8 cellular contexts compared by ENCODE assay signal in the genomic region with DNA sequence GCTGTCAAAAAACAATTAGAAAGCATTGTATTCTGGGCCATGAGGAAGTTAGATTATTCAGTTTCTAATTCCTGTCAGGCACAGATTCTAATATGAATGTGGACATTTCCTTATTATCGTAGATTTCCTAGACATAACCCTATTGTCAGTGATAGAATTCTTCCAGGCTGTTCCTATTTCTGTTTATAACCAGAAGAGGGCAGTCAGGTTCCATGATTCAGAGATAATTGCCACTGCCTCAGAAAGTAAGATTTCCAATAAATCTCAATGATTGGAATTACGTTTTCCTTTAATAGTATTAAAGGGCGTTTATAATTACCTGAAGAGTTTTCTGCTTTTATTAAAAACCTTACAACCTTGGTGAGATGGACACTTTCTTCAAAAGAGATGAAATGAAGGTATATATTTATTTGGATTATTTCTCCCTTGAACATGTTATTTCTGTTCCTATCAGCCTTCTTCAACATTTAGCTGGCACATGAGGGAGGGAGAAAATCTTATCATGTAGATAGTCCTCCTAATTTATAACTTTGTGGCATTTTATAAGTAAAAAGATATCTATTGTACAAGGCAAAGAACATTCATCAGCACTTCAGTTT.
A peak's percentile ranks its signal among the peaks of the same experiment; 100 is the strongest.
DNase-seq lines count a peak whose midpoint lies in the region; ATAC-seq, FAIRE-seq and TF ChIP-seq lines count a peak whose summit lies in the region.

No MANE protein-coding gene starts in this region.

- H3K4me3 ChIP-seq in breast epithelium (no peak overlapping the region), HepG2 (replicated peaks in 1 of 3; ENCODE audit: insufficient read depth in 1 of 3, low read depth in 2 of 3, low read length in 3 of 3) (no peak overlapping the region)

- no peak for TF ChIP-seq POLR2A in breast epithelium (IDR thresholded peaks at IDR 0.05)
- TF ChIP-seq POLR2A in HepG2 (IDR thresholded peaks at IDR 0.05; ENCODE audit: insufficient read depth in 1 of 2, low read depth in 2 of 2, low read length in 2 of 2), result no peak

- in situ Hi-C loops in HepG2 (cut with HindIII; ENCODE audit: extremely low pct_ligation_motif_present, low pct_unique_long_range_greater_than_20kb), result loop anchor here (5.0 to 10.0 kb wide), 2 partner anchors 622 to 1674 kb away; no protein-coding TSS in a partner anchor

- WGBS in HepG2 (ENCODE audit: low lambda C conversion rate), result 0% methylated on average over 3 of the region's 3 CpGs

- peak; percentile 54 for FAIRE-seq in HepG2 (lab: Jason Lieb, UNC)

- no peak for TF ChIP-seq EP300 in HepG2 (IDR thresholded peaks at IDR 0.05; ENCODE audit: low read depth in 2 of 2, low read length in 2 of 2)
- TF ChIP-seq EP300 in HepG2 (CRISPR knock-in tag; IDR thresholded peaks at IDR 0.05; ENCODE audit: borderline replicate concordance), result no peak

- H4K20me1 ChIP-seq in HepG2 (ENCODE audit: insufficient read depth, low read length), result no peaks in the 10 kb centered on the region

- 0 out of 2 replicates have a peak, but pooled peaks have one; percentile 15 for TF ChIP-seq RAD21 in HepG2 (CRISPR knock-in tag; IDR thresholded peaks at IDR 0.05)

- H3K27me3 ChIP-seq in breast epithelium (no peaks in the 10 kb centered on the region), HepG2 (ENCODE audit: control insufficient read depth in 1 of 2, insufficient read depth in 2 of 2, low read length in 2 of 2) (peaks cover 0 to 4% of the 10 kb centered on the region in 2 experiments; a peak in 2 of 5 replicates)

- intact Hi-C loops in breast epithelium (cut with DNase I; ENCODE audit: low total_unique reads) (no loop called here), HepG2 (cut with micrococcal nuclease; ENCODE audit: unreplicated experiment) (loop anchor here (1.0 to 5.0 kb wide), 4 partner anchors 258 to 622 kb away; no protein-coding TSS in a partner anchor)

- no peak overlapping the region for H2AFZ ChIP-seq in HepG2 (ENCODE audit: low read length)

- no peaks in the 10 kb centered on the region for H3K79me2 ChIP-seq in HepG2 (ENCODE audit: insufficient read depth, low read length)

- no peak overlapping the region for H3K4me2 ChIP-seq in HepG2 (ENCODE audit: low read depth, low read length)

- H3K4me1 ChIP-seq in breast epithelium (no peaks in the 10 kb centered on the region), HepG2 (ENCODE audit: insufficient read depth, low read length) (no peaks in the 10 kb centered on the region)

- no TSS peak for BruUV-seq in HepG2 (replicated peaks; lab: Mats Ljungman, UMichigan)

- H3K27ac ChIP-seq in breast epithelium (no peak overlapping the region), HepG2 (ENCODE audit: extremely low read length, insufficient read depth, low read length) (no peak overlapping the region)

- ATAC-seq in GM19351 (IDR thresholded peaks at IDR 0.05; ENCODE audit: unreplicated experiment) (peak; percentile 53), HepG2 (no peak), HG02938 (IDR thresholded peaks at IDR 0.05; ENCODE audit: unreplicated experiment) (no peak), GM19324 (IDR thresholded peaks at IDR 0.05; ENCODE audit: low FRiP score, unreplicated experiment) (no peak), HG03432 (IDR thresholded peaks at IDR 0.05; ENCODE audit: unreplicated experiment) (no peak)

- no peak overlapping the region for H3K9ac ChIP-seq in HepG2 (ENCODE audit: insufficient read depth, low read depth, low read length)

- peak; percentile 31 to 76 (median 57) for TF ChIP-seq CTCF in breast epithelium (IDR thresholded peaks at IDR 0.05)
- TF ChIP-seq CTCF in HepG2 (CRISPR knock-in tag; IDR thresholded peaks at IDR 0.05), result peak; percentile 69

- CTCF ChIA-PET in HepG2 (lab: Yijun Ruan, JAX; ENCODE audit: low intra/inter-chr PET ratio, low total read pairs), result interaction anchor here (3.2 kb wide), 1 partner anchor 621 kb away, joined by 28 read pairs; no protein-coding TSS in a partner anchor

- DNase-seq in AML-193 (lab: John Stamatoyannopoulos, UW) (peak; percentile 9 to 26), NCI-H2227 (lab: John Stamatoyannopoulos, UW; ENCODE audit: unreplicated experiment) (peak; percentile 58), breast epithelium (ENCODE audit: low spot score in 2 of 2) (no peak), HepG2 (ENCODE audit: low spot score) (peak; percentile 39)

- H3K36me3 ChIP-seq in breast epithelium (no peaks in the 10 kb centered on the region), HepG2 (replicated peaks in 1 of 2; ENCODE audit: control insufficient read depth in 1 of 2, insufficient read depth in 2 of 2, low read length in 2 of 2) (no peaks in the 10 kb centered on the region)

- H3K9me3 ChIP-seq in breast epithelium (no peaks in the 10 kb centered on the region), HepG2 (ENCODE audit: low read length) (no peaks in the 10 kb centered on the region)

- POLR2A ChIA-PET in HepG2 (lab: Yijun Ruan, JAX), result no interaction called here

TF ChIP-seq in HepG2, 621 proteins besides CTCF, POLR2A, EP300 and RAD21:
- TF ChIP-seq EEA1 (CRISPR knock-in tag; IDR thresholded peaks at IDR 0.05; ENCODE audit: borderline replicate concordance) (no peak), ELF3 (CRISPR knock-in tag; IDR thresholded peaks at IDR 0.05) (no peak), ZNF598 (CRISPR knock-in tag; IDR thresholded peaks at IDR 0.05; ENCODE audit: borderline replicate concordance) (no peak), SMC3 (IDR thresholded peaks at IDR 0.05; ENCODE audit: low read length) (peak; percentile 67), NCOA1 (CRISPR knock-in tag; IDR thresholded peaks at IDR 0.05) (no peak), ZNF570 (CRISPR knock-in tag; IDR thresholded peaks at IDR 0.05; ENCODE audit: borderline replicate concordance) (no peak), STAG1 (CRISPR knock-in tag; IDR thresholded peaks at IDR 0.05) (peak; percentile 90), FOXP1 (IDR thresholded peaks at IDR 0.05) (no peak), FOXP1 (CRISPR knock-in tag; IDR thresholded peaks at IDR 0.05) (no peak)
- TF ChIP-seq, protein P1, sequence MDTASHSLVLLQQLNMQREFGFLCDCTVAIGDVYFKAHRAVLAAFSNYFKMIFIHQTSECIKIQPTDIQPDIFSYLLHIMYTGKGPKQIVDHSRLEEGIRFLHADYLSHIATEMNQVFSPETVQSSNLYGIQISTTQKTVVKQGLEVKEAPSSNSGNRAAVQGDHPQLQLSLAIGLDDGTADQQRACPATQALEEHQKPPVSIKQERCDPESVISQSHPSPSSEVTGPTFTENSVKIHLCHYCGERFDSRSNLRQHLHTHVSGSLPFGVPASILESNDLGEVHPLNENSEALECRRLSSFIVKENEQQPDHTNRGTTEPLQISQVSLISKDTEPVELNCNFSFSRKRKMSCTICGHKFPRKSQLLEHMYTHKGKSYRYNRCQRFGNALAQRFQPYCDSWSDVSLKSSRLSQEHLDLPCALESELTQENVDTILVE (CRISPR knock-in tag; IDR thresholded peaks at IDR 0.05), result no peak
- TF ChIP-seq, protein P2, sequence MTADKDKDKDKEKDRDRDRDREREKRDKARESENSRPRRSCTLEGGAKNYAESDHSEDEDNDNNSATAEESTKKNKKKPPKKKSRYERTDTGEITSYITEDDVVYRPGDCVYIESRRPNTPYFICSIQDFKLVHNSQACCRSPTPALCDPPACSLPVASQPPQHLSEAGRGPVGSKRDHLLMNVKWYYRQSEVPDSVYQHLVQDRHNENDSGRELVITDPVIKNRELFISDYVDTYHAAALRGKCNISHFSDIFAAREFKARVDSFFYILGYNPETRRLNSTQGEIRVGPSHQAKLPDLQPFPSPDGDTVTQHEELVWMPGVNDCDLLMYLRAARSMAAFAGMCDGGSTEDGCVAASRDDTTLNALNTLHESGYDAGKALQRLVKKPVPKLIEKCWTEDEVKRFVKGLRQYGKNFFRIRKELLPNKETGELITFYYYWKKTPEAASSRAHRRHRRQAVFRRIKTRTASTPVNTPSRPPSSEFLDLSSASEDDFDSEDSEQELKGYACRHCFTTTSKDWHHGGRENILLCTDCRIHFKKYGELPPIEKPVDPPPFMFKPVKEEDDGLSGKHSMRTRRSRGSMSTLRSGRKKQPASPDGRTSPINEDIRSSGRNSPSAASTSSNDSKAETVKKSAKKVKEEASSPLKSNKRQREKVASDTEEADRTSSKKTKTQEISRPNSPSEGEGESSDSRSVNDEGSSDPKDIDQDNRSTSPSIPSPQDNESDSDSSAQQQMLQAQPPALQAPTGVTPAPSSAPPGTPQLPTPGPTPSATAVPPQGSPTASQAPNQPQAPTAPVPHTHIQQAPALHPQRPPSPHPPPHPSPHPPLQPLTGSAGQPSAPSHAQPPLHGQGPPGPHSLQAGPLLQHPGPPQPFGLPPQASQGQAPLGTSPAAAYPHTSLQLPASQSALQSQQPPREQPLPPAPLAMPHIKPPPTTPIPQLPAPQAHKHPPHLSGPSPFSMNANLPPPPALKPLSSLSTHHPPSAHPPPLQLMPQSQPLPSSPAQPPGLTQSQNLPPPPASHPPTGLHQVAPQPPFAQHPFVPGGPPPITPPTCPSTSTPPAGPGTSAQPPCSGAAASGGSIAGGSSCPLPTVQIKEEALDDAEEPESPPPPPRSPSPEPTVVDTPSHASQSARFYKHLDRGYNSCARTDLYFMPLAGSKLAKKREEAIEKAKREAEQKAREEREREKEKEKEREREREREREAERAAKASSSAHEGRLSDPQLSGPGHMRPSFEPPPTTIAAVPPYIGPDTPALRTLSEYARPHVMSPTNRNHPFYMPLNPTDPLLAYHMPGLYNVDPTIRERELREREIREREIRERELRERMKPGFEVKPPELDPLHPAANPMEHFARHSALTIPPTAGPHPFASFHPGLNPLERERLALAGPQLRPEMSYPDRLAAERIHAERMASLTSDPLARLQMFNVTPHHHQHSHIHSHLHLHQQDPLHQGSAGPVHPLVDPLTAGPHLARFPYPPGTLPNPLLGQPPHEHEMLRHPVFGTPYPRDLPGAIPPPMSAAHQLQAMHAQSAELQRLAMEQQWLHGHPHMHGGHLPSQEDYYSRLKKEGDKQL (CRISPR knock-in tag; IDR thresholded peaks at IDR 0.05; ENCODE audit: low read depth), result no peak

Comparison
In these comparisons a context has a peak if more than half of its experiments do, and no peak if none do; other contexts are left out.
1. DNase-seq: peak in AML-193 (2 of 2), NCI-H2227 (single experiment) and HepG2 (single experiment); none in breast epithelium (0 of 2).